In the genomic region with DNA sequence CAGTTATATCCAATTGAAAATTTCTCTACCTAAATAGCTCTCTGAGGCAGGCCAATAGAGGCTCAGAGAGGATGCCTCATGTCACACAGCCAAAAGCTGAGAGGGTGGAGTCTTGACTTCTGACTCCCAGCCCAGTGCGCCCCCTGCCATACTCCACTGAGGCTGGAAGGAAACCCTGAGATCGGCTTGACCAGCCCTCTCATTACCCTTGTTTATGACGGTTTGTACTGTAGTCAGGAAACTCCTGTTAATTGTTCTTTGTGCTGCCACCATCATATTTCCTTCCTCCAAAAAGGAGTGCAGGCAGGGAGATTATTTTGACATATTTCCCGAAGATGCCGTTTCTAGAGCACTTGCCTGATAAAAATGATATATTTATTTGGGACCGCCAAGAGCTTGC, we compare ENCODE assay signal across 16 cellular contexts.
DNase-seq lines count a peak whose midpoint lies in the region; ATAC-seq and TF ChIP-seq lines count a peak whose summit lies in the region.
"Had no signal": no experiment of that assay in that cellular context is flagged by ENCODE, and none has a peak within 500 bp of the region (broad histone marks: within the 10 kb centered on the region; RNA-seq: fewer than 3 reads in every experiment).

No MANE protein-coding gene starts in this region.

- no peak overlapping the region for H3K4me3 ChIP-seq in PC-3 (ENCODE audit: low read length)
- no peak overlapping the region for H3K4me3 ChIP-seq in skeletal muscle tissue (ENCODE audit: low read length in 3 of 3)
- H3K4me3 ChIP-seq: vagina had no signal

- POLR2A ChIA-PET in PC-3 (lab: Charles Lee; ENCODE audit: unreplicated experiment): no interaction called here

- H3K9me2 ChIP-seq in PC-3 (replicated peaks; ENCODE audit: low read length): no peaks in the 10 kb centered on the region

- peak overlapping the region; percentile 10; the same call in 1 of the 2 replicates for H3K4me2 ChIP-seq in PC-3 (ENCODE audit: low read length)

- H3K36me3 Mint-ChIP-seq in activated CD4-positive, alpha-beta T cell treated with anti-CD3 and anti-CD28 coated beads, Interleukin-2, amount 10 ng/mL, durations not matched to agents 24 days and 14 days (ENCODE audit: low read depth): no peaks in the 10 kb centered on the region
- H3K36me3 Mint-ChIP-seq in CD14-positive monocyte: no peaks in the 10 kb centered on the region
- H3K36me3 Mint-ChIP-seq: stimulated activated naive B cell treated with anti-CD40 and anti-IgM and Interleukin-4, amounts not matched to agents 10 μg/mL and 1 μg/mL and 100 μg/mL, for 72 hours had no signal

- H3K27ac Mint-ChIP-seq in activated CD4-positive, alpha-beta T cell treated with anti-CD3 and anti-CD28 coated beads, Interleukin-2, amount 10 ng/mL, durations not matched to agents 24 days and 14 days: no peak overlapping the region
- no peak overlapping the region for H3K27ac Mint-ChIP-seq in CD14-positive monocyte
- H3K27ac Mint-ChIP-seq: nephron; stimulated activated naive B cell treated with anti-CD40 and anti-IgM and Interleukin-4, amounts not matched to agents 10 μg/mL and 1 μg/mL and 100 μg/mL, for 72 hours had no signal

- H2AFZ ChIP-seq in PC-3 (ENCODE audit: low read length): no peak overlapping the region

- DNase-seq in activated CD4-positive, alpha-beta T cell treated with anti-CD3 and anti-CD28 coated beads, Interleukin-2, amount 50 U/mL, for 48 hours: peak; percentile 1 to 6
- DNase-seq in activated CD4-positive, alpha-beta T cell treated with anti-CD3 and anti-CD28 coated beads, Interleukin-2, amount 10 ng/mL, durations not matched to agents 24 days and 14 days: no peak
- DNase-seq in PC-3 (peak; percentile 8), left cardiac atrium (no peak), CD14-positive monocyte (ENCODE audit: low spot score) (no peak), DMS79 treated with DMSO at 0.1 percent for 48 hours (lab: John Stamatoyannopoulos, UW) (no peak), NCI-H2227 treated with DMSO at 0.1 percent for 48 hours (lab: John Stamatoyannopoulos, UW) (no peak)
- DNase-seq: activated CD4-positive, CD25-positive, alpha-beta regulatory T cell; activated T-cell treated with anti-CD3 and anti-CD28 coated beads, Interleukin-2, amount 50 U/mL, for 4 hours; amniotic stem cell; mammary epithelial cell; NCI-H1092; stimulated activated naive B cell treated with anti-CD40 and anti-IgM and Interleukin-4, amounts not matched to agents 10 μg/mL and 1 μg/mL and 100 μg/mL, for 72 hours had no signal

- no peak overlapping the region for H3K27ac ChIP-seq in PC-3 (ENCODE audit: low read length)
- H3K27ac ChIP-seq in skeletal muscle tissue (ENCODE audit: low read depth, low read length): peak overlapping the region; percentile 77
- H3K27ac ChIP-seq: vagina had no signal

- intact Hi-C loops in activated CD4-positive, alpha-beta T cell treated with anti-CD3 and anti-CD28 coated beads, Interleukin-2, amount 10 ng/mL, durations not matched to agents 24 days and 14 days (cut with micrococcal nuclease): no loop called here
- intact Hi-C loops in PC-3 (cut with micrococcal nuclease) (no loop called here), left cardiac atrium (cut with DNase I) (no loop called here), CD14-positive monocyte (cut with micrococcal nuclease) (no loop called here)

- peak; percentile 46; the same call in 1 of the 2 replicates for ATAC-seq in PC-3
- peak; percentile 63 to 78 for ATAC-seq in left cardiac atrium
- ATAC-seq: activated T-cell treated with anti-CD3 and anti-CD28 coated beads, Interleukin-2, amount 50 U/mL, for 4 hours; stimulated activated naive B cell treated with anti-CD40 and anti-IgM and Interleukin-4, amounts not matched to agents 10 μg/mL and 1 μg/mL and 100 μg/mL, for 72 hours had no signal

- no peaks in the 10 kb centered on the region for H3K36me3 ChIP-seq in PC-3 (ENCODE audit: low read depth, low read length)
- no peaks in the 10 kb centered on the region for H3K36me3 ChIP-seq in skeletal muscle tissue (ENCODE audit: control insufficient read depth in 3 of 3, insufficient read depth in 3 of 3, low read length in 3 of 3)
- H3K36me3 ChIP-seq: vagina had no signal

- no peaks in the 10 kb centered on the region for H3K27me3 ChIP-seq in PC-3 (ENCODE audit: low read length)
- H3K27me3 ChIP-seq in skeletal muscle tissue (ENCODE audit: control insufficient read depth in 3 of 3, insufficient read depth in 3 of 3, low read length in 3 of 3): peaks cover 18 to 25% (median 23%) of the 10 kb centered on the region in 3 donors
- H3K27me3 ChIP-seq: vagina had no signal

- BruUV-seq in PC-3 (replicated peaks; lab: Mats Ljungman, UMichigan): no TSS peak

- H4K20me1 ChIP-seq in PC-3 (ENCODE audit: low read length): no peaks in the 10 kb centered on the region

- TF ChIP-seq CTCF in PC-3 (conservative IDR thresholded peaks at IDR 0.05; ENCODE audit: low read depth, low read length) (peak; percentile 33; the same call in 1 of the 2 replicates), CD14-positive monocyte (IDR thresholded peaks at IDR 0.05) (no peak)

- H3K4me3 Mint-ChIP-seq in activated CD4-positive, alpha-beta T cell treated with anti-CD3 and anti-CD28 coated beads, Interleukin-2, amount 10 ng/mL, durations not matched to agents 24 days and 14 days: no peak overlapping the region
- no peak overlapping the region for H3K4me3 Mint-ChIP-seq in CD14-positive monocyte
- H3K4me3 Mint-ChIP-seq: activated T-cell treated with anti-CD3 and anti-CD28 coated beads, Interleukin-2, amount 50 U/mL, for 4 hours; nephron; stimulated activated naive B cell treated with anti-CD40 and anti-IgM and Interleukin-4, amounts not matched to agents 10 μg/mL and 1 μg/mL and 100 μg/mL, for 72 hours had no signal

- H3K4me1 ChIP-seq in PC-3 (ENCODE audit: insufficient read depth, low read length) (no peaks in the 10 kb centered on the region), skeletal muscle tissue (ENCODE audit: control insufficient read depth in 3 of 3, insufficient read depth in 3 of 3, low read length in 3 of 3) (peaks cover 3 to 18% (median 5%) of the 10 kb centered on the region in 3 donors)
- H3K4me1 ChIP-seq: vagina had no signal

- no peaks in the 10 kb centered on the region for H3K9me3 Mint-ChIP-seq in activated CD4-positive, alpha-beta T cell treated with anti-CD3 and anti-CD28 coated beads, Interleukin-2, amount 10 ng/mL, durations not matched to agents 24 days and 14 days
- H3K9me3 Mint-ChIP-seq in CD14-positive monocyte: peaks cover 0 to 2% (median 0%) of the 10 kb centered on the region in 7 donors
- H3K9me3 Mint-ChIP-seq: activated T-cell treated with anti-CD3 and anti-CD28 coated beads, Interleukin-2, amount 50 U/mL, for 4 hours; nephron had no signal

- CTCF ChIA-PET in PC-3 (lab: Charles Lee): interaction anchor here (0.6 kb wide), 1 partner anchor 799 kb away, joined by 3 read pairs; no protein-coding TSS in a partner anchor

- H3K9me3 ChIP-seq in PC-3 (ENCODE audit: low read length) (no peaks in the 10 kb centered on the region), skeletal muscle tissue (ENCODE audit: control insufficient read depth in 3 of 3, low read length in 3 of 3) (peaks cover 0 to 2% (median 0%) of the 10 kb centered on the region in 3 donors)
- H3K9me3 ChIP-seq: vagina had no signal

- H3K79me2 ChIP-seq in PC-3 (ENCODE audit: low read length): no peaks in the 10 kb centered on the region

- H3F3A ChIP-seq in PC-3 (ENCODE audit: low read length, unreplicated experiment): no peaks in the 10 kb centered on the region

- no peaks in the 10 kb centered on the region for H3K4me1 Mint-ChIP-seq in activated CD4-positive, alpha-beta T cell treated with anti-CD3 and anti-CD28 coated beads, Interleukin-2, amount 10 ng/mL, durations not matched to agents 24 days and 14 days
- no peaks in the 10 kb centered on the region for H3K4me1 Mint-ChIP-seq in CD14-positive monocyte
- H3K4me1 Mint-ChIP-seq: nephron had no signal

- peaks cover 12% of the 10 kb centered on the region for H3K27me3 Mint-ChIP-seq in activated CD4-positive, alpha-beta T cell treated with anti-CD3 and anti-CD28 coated beads, Interleukin-2, amount 10 ng/mL, durations not matched to agents 24 days and 14 days
- peaks cover 0 to 14% (median 6%) of the 10 kb centered on the region in 3 donors for H3K27me3 Mint-ChIP-seq in CD14-positive monocyte (ENCODE audit: low read depth in 3 of 3)

- no peak overlapping the region for H3K9ac ChIP-seq in PC-3 (ENCODE audit: low read length)
- no peak overlapping the region for H3K9ac ChIP-seq in skeletal muscle tissue (ENCODE audit: low read depth in 1 of 3, low read length in 3 of 3)

Comparison
In these comparisons a context has a peak if more than half of its experiments do, and no peak if none do; other contexts are left out.
1. DNase-seq: peak in activated CD4-positive, alpha-beta T cell treated with anti-CD3 and anti-CD28 coated beads, Interleukin-2, amount 50 U/mL, for 48 hours (2 of 2) and PC-3 (single experiment); none in activated CD4-positive, alpha-beta T cell treated with anti-CD3 and anti-CD28 coated beads, Interleukin-2, amount 10 ng/mL, durations not matched to agents 24 days and 14 days (single experiment), left cardiac atrium (single experiment), CD14-positive monocyte (single experiment), DMS79 treated with DMSO at 0.1 percent for 48 hours (single experiment) and NCI-H2227 treated with DMSO at 0.1 percent for 48 hours (single experiment).